In genomic region chr1:209937996-209938959, GRCh38 we compare ENCODE assay signal across 9 cellular contexts. TPM values are rescaled to one million over a fixed set of nuclear protein-coding genes. Genes with fewer than 3 reads are reported as not detected.
DNase-seq lines count a peak whose midpoint lies in the region; ATAC-seq, FAIRE-seq and TF ChIP-seq lines count a peak whose summit lies in the region.
"Had no signal": no experiment of that assay in that cellular context is flagged by ENCODE, and none has a peak within 500 bp of the region (broad histone marks: within the 10 kb centered on the region; RNA-seq: fewer than 3 reads in every experiment).

TSS of gene SYT14 (plus strand) at chr1:209938217. CDS start at chr1:209938265, 48 bp downstream.

- peak; percentile 29 for DNase-seq in Calu3
- peak; percentile 75 for DNase-seq in SK-MEL-5 (ENCODE audit: low read depth, low spot score)
- DNase-seq in endothelial cell of umbilical vein (ENCODE audit: low read depth, low spot score): peak; percentile 14
- DNase-seq in osteoblast (ENCODE audit: insufficient read length, low spot score, missing footprints): peak; percentile 90
- DNase-seq in spleen: no peak
- no peak for DNase-seq in LoVo (ENCODE audit: low spot score)
- DNase-seq in HuH-7.5 (ENCODE audit: low spot score): no peak

- H3K9me3 ChIP-seq in endothelial cell of umbilical vein (replicated peaks; ENCODE audit: control insufficient read depth, insufficient read depth, low read length) (no peaks in the 10 kb centered on the region), osteoblast (ENCODE audit: low read depth, low read length) (no peaks in the 10 kb centered on the region), spleen (no peaks in the 10 kb centered on the region)

- no peaks in the 10 kb centered on the region for H3K27me3 Mint-ChIP-seq in Calu3 (ENCODE audit: unreplicated experiment)

- TF ChIP-seq POLR2A in endothelial cell of umbilical vein (IDR thresholded peaks at IDR 0.05; ENCODE audit: low read depth, low read length) (no peak), spleen (IDR thresholded peaks at IDR 0.05) (no peak)

- H3K27me3 ChIP-seq in endothelial cell of umbilical vein (ENCODE audit: control insufficient read depth in 2 of 2, insufficient read depth in 2 of 2, low read length in 2 of 2): peaks cover 11 to 37% of the 10 kb centered on the region in 2 experiments
- H3K27me3 ChIP-seq in osteoblast (ENCODE audit: insufficient read depth, low read length): peaks cover 47% of the 10 kb centered on the region
- H3K27me3 ChIP-seq in spleen (replicated peaks in 1 of 7): peaks cover 0 to 86% (median 29%) of the 10 kb centered on the region in 7 donors

- no peaks in the 10 kb centered on the region for H3K9me3 Mint-ChIP-seq in Calu3 (ENCODE audit: low read depth, unreplicated experiment)

- CTCF ChIA-PET in Calu3 (lab: Charles Lee) (interaction anchor here (0.5 to 0.8 kb wide), 3 partner anchors 331 to 384 kb away, joined by 3 read pairs; no protein-coding TSS in a partner anchor), endothelial cell of umbilical vein (lab: Charles Lee) (interaction anchor here (0.6 to 1.3 kb wide), 5 partner anchors 63 to 98 kb away, joined by 3 to 5 read pairs (median 4); no protein-coding TSS in a partner anchor)

- H3K4me1 ChIP-seq in endothelial cell of umbilical vein (ENCODE audit: control insufficient read depth, extremely low read depth, insufficient read depth, low read length): peaks cover 11% of the 10 kb centered on the region
- no peaks in the 10 kb centered on the region for H3K4me1 ChIP-seq in osteoblast (ENCODE audit: insufficient read depth, low read length)
- H3K4me1 ChIP-seq in spleen: peaks cover 0 to 11% (median 8%) of the 10 kb centered on the region in 6 donors

- FAIRE-seq in endothelial cell of umbilical vein (lab: Jason Lieb, UNC): no peak

- peaks cover 12% of the 10 kb centered on the region for H3K36me3 Mint-ChIP-seq in Calu3 (ENCODE audit: insufficient read depth, unreplicated experiment)

- BruUV-seq in Calu3 (replicated peaks; lab: Mats Ljungman, UMichigan): no TSS peak
- no TSS peak for BruUV-seq in endothelial cell of umbilical vein (replicated peaks; lab: Mats Ljungman, UMichigan)

- peak within 1 kb of the TSS; percentile 68 for H3K4me3 Mint-ChIP-seq in Calu3 (ENCODE audit: low read depth, unreplicated experiment)

- H3K27ac ChIP-seq in endothelial cell of umbilical vein (ENCODE audit: insufficient read depth, low read depth, low read length) (no peak within 1 kb of the TSS), osteoblast (ENCODE audit: low read depth, low read length) (no peak within 1 kb of the TSS), spleen (no peak within 1 kb of the TSS)

- POLR2A ChIA-PET in endothelial cell of umbilical vein (lab: Charles Lee): no interaction called here

- H3K36me3 ChIP-seq in endothelial cell of umbilical vein (ENCODE audit: control insufficient read depth in 2 of 2, extremely low read depth in 1 of 2, insufficient read depth in 2 of 2, low read length in 2 of 2) (no peaks in the 10 kb centered on the region), osteoblast (ENCODE audit: insufficient read depth, low read length) (no peaks in the 10 kb centered on the region), spleen (no peaks in the 10 kb centered on the region)

- dilution Hi-C loops in endothelial cell of umbilical vein (cut with MboI; ENCODE audit: extremely low pct_ligation_motif_present, low sequenced_read_pairs): no loop called here

- ATAC-seq in HG03354 (IDR thresholded peaks at IDR 0.05; ENCODE audit: poor library complexity, severe bottlenecking, unreplicated experiment): peak; percentile 42

- H2AFZ ChIP-seq in endothelial cell of umbilical vein (ENCODE audit: low read depth, low read length) (peak within 1 kb of the TSS; percentile 71), osteoblast (ENCODE audit: low read length) (peak within 1 kb of the TSS; percentile 47)

- H3K4me3 ChIP-seq in endothelial cell of umbilical vein (replicated peaks in 1 of 3; ENCODE audit: insufficient read depth in 1 of 3, low read depth in 1 of 3, low read length in 3 of 3) (peak within 1 kb of the TSS in 2 of 3 experiments; percentile 10 to 49), osteoblast (ENCODE audit: insufficient read depth, low read length) (peak within 1 kb of the TSS; percentile 63), spleen (peak within 1 kb of the TSS in 4 of 8 donors; percentile 15 to 60 (median 18))

- H3K79me2 ChIP-seq in endothelial cell of umbilical vein (ENCODE audit: control insufficient read depth, insufficient read depth, low read length): no peaks in the 10 kb centered on the region
- H3K79me2 ChIP-seq in osteoblast (ENCODE audit: insufficient read depth, low read length): no peaks in the 10 kb centered on the region

- no peak within 1 kb of the TSS for H3K9ac ChIP-seq in endothelial cell of umbilical vein (replicated peaks; ENCODE audit: extremely low read depth, insufficient read depth, low read length)

- TF ChIP-seq CTCF in Calu3 (IDR thresholded peaks at IDR 0.05; ENCODE audit: unreplicated experiment) (no peak), endothelial cell of umbilical vein (IDR thresholded peaks at IDR 0.05; ENCODE audit: extremely low read depth in 1 of 2, insufficient read depth in 1 of 2, low read depth in 1 of 2, low read length in 2 of 2) (no peak), osteoblast (IDR thresholded peaks at IDR 0.05; ENCODE audit: extremely low read depth, low read depth, low read length) (no peak), spleen (IDR thresholded peaks at IDR 0.05 in 8 of 11, conservative IDR thresholded peaks at IDR 0.05 in 3 of 11) (peak in 1 of 11 experiments; percentile 8)

- in situ Hi-C loops in SK-MEL-5 (cut with HindIII; ENCODE audit: low pct_unique_long_range_greater_than_20kb, low sequenced_read_pairs): no loop called here

- no peaks in the 10 kb centered on the region for H3K9me1 ChIP-seq in endothelial cell of umbilical vein (replicated peaks; ENCODE audit: control insufficient read depth, extremely low read depth, insufficient read depth, low read length)

- H3K4me1 Mint-ChIP-seq in Calu3 (ENCODE audit: low read depth, unreplicated experiment): peaks cover 8% of the 10 kb centered on the region

- intact Hi-C loops in Calu3 (cut with micrococcal nuclease; ENCODE audit: unreplicated experiment): loop anchor here (5.0 kb wide), 2 partner anchors 76 to 194 kb away; no protein-coding TSS in a partner anchor
- intact Hi-C loops in endothelial cell of umbilical vein (cut with micrococcal nuclease): loop anchor here (5.0 kb wide), 2 partner anchors 56 to 76 kb away; no protein-coding TSS in a partner anchor
- intact Hi-C loops in spleen (cut with DNase I; ENCODE audit: low total_unique reads): no loop called here

- 2 to 9% (median 4%) methylated on average over 44 to 98 of the region's 98 CpGs for WGBS in spleen, 5 donors

- H3K27ac Mint-ChIP-seq in Calu3 (ENCODE audit: unreplicated experiment): peak within 1 kb of the TSS; percentile 60

- H3K4me2 ChIP-seq in endothelial cell of umbilical vein (ENCODE audit: insufficient read depth, low read length) (peak within 1 kb of the TSS; percentile 72), osteoblast (ENCODE audit: insufficient read depth, low read length) (peak within 1 kb of the TSS; percentile 88)

- H4K20me1 ChIP-seq in endothelial cell of umbilical vein (replicated peaks; ENCODE audit: control insufficient read depth, extremely low read depth, insufficient read depth, low read length) (no peaks in the 10 kb centered on the region), osteoblast (ENCODE audit: insufficient read depth, low read length) (no peaks in the 10 kb centered on the region)

TF ChIP-seq in endothelial cell of umbilical vein, 7 proteins besides CTCF, POLR2A, EP300 and RAD21:
- TF ChIP-seq FOS (IDR thresholded peaks at IDR 0.05; ENCODE audit: borderline replicate concordance, insufficient read depth, low read length) (no peak), EZH2 (IDR thresholded peaks at IDR 0.05; ENCODE audit: borderline replicate concordance, low read depth, low read length, severe bottlenecking) (peak; percentile 75), POLR2AphosphoS5 (IDR thresholded peaks at IDR 0.05; ENCODE audit: insufficient read depth, low read depth, low read length) (no peak), JUN (IDR thresholded peaks at IDR 0.05; ENCODE audit: borderline replicate concordance, insufficient read depth, insufficient read length, low read depth) (no peak)

RNA-seq across cellular contexts. Expression of gene SYT14, which starts in this region (rescaled TPM):
- total RNA-seq in Calu3 (2022) (1.7 and 2.1 TPM in 2 replicates), endothelial cell of umbilical vein (0.18 and 0.30 TPM in 2 replicates), osteoblast (0.29 and 0.36 TPM in 2 replicates), spleen (not detected)
- 14.7 TPM in 2 replicates for total RNA-seq in SK-MEL-5 (2014; rRNA removed; shearing (Covaris generic))
- polyA plus RNA-seq in SK-MEL-5 (2015; cell fraction: cytosol; rRNA removed): 2.7 and 3.4 TPM in 2 replicates
- polyA plus RNA-seq in SK-MEL-5 (2015; cell fraction: nucleus; rRNA removed): 5.3 and 6.4 TPM in 2 replicates
- polyA plus RNA-seq in endothelial cell of umbilical vein (0.08 TPM in 2 replicates), spleen (under 1 TPM in 1 of 3 donors, not detected in 2; under 0.01 TPM)
- polyA plus RNA-seq in endothelial cell of umbilical vein (2011; cell fraction: cytosol; rRNA removed): 0.11 and 0.12 TPM in 2 replicates
- polyA plus RNA-seq in endothelial cell of umbilical vein (2011; cell fraction: nucleus; rRNA removed): 0.28 and 0.42 TPM in 2 replicates
- 3.9 and 5.3 TPM in 2 replicates for polyA plus RNA-seq in endothelial cell of umbilical vein (2012)
- 0.73 and 0.76 TPM in 2 replicates for polyA minus RNA-seq in endothelial cell of umbilical vein
- not detected for polyA minus RNA-seq in endothelial cell of umbilical vein (2011; cell fraction: cytosol; rRNA and poly(A)+ RNA removed)
- polyA minus RNA-seq in endothelial cell of umbilical vein (2011; cell fraction: nucleus; rRNA and poly(A)+ RNA removed): 0.87 and 1.3 TPM in 2 replicates
- total RNA-seq: liver had no signal
- polyA plus RNA-seq: liver had no signal

Comparison
In these comparisons a context has a peak if more than half of its experiments do, and no peak if none do; other contexts are left out.
1. Peak in DNase-seq, H3K4me3 ChIP-seq and H3K4me2 ChIP-seq in osteoblast; RNA of the gene not detected or under 1 TPM.
2. DNase-seq: peak in Calu3 (single experiment), SK-MEL-5 (single experiment) and endothelial cell of umbilical vein (single experiment); none in spleen (single experiment), LoVo (single experiment) and HuH-7.5 (single experiment).